In the genomic region with DNA sequence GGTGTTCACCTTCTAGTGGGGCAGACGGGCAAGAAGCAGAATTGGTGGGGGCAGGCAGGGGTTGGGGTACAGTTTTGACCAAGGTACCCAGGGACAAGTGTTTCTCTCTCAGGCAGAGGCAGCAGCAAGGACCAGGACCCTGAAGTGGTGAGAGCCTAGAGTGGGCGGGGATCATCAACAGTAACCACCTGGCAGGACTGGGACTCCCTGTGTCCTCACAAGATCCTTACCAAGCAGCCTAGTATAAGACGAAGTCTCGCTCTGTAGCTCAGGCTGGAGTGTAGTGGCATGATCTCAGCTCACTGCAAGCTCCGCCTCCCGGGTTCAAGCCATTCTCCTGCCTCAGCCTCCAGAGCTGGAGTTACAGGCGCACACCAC, we compare ENCODE assay signal across 10 cellular contexts. TPM values are rescaled to one million over a fixed set of nuclear protein-coding genes. Genes with fewer than 3 reads are reported as not detected.
DNase-seq lines count a peak whose midpoint lies in the region; ATAC-seq and TF ChIP-seq lines count a peak whose summit lies in the region.
"Had no signal": no experiment of that assay in that cellular context is flagged by ENCODE, and none has a peak within 500 bp of the region (broad histone marks: within the 10 kb centered on the region; RNA-seq: fewer than 3 reads in every experiment).

No MANE protein-coding gene starts in this region.

- intact Hi-C loops in CD4-positive, alpha-beta T cell (cut with DNase I, micrococcal nuclease): loop anchor here in 1 of 2 experiments (5.0 kb wide), 1 partner anchor 126 kb away; no protein-coding TSS in a partner anchor
- intact Hi-C loops in adrenal gland (cut with DNase I): loop anchor here in 1 of 2 donors (10.0 kb wide), 1 partner anchor 123 kb away; no protein-coding TSS in a partner anchor
- intact Hi-C loops in natural killer cell (cut with micrococcal nuclease): loop anchor here (5.0 kb wide), 1 partner anchor 106 kb away; no protein-coding TSS in a partner anchor

- POLR2A ChIA-PET in CD4-positive, alpha-beta T cell (lab: Charles Lee): interaction anchor here (1.0 kb wide), 1 partner anchor 127 kb away, joined by 3 read pairs; no protein-coding TSS in a partner anchor

- H3K36me3 ChIP-seq in adrenal gland (replicated peaks in 1 of 2): peaks cover 0 to 19% of the 10 kb centered on the region in 2 donors

- H3K9me3 Mint-ChIP-seq in CD4-positive, alpha-beta T cell: no peaks in the 10 kb centered on the region
- H3K9me3 Mint-ChIP-seq in IgD-negative memory B cell (no peaks in the 10 kb centered on the region), natural killer cell (no peaks in the 10 kb centered on the region)

- no peak for DNase-seq in CD4-positive, alpha-beta T cell
- no peak for DNase-seq in adrenal gland
- no peak for DNase-seq in natural killer cell
- no peak for DNase-seq in NCI-H187 (lab: John Stamatoyannopoulos, UW)
- no peak for DNase-seq in foreskin melanocyte
- DNase-seq in iPS-NIHi11 (ENCODE audit: low spot score): no peak
- no peak for DNase-seq in cerebellar nuclear complex (lab: John Stamatoyannopoulos, UW)
- DNase-seq: mammary epithelial cell; stimulated activated CD4-positive, alpha-beta T cell treated with anti-CD3 and anti-CD28 coated beads, Interleukin-2, amount 100 ng/mL, for 48 hours had no signal

- peak overlapping the region; percentile 60 for H3K4me3 Mint-ChIP-seq in CD4-positive, alpha-beta T cell
- H3K4me3 Mint-ChIP-seq in IgD-negative memory B cell: peak overlapping the region; percentile 46 to 97 (median 81)
- peak overlapping the region; percentile 87 for H3K4me3 Mint-ChIP-seq in natural killer cell

- H3K27me3 ChIP-seq in CD4-positive, alpha-beta T cell (ENCODE audit: control insufficient read depth, insufficient read depth, low read length): no peaks in the 10 kb centered on the region
- no peaks in the 10 kb centered on the region for H3K27me3 ChIP-seq in adrenal gland

- WGBS in adrenal gland, 4 donors: 63 to 87% (median 74%) methylated on average over 3 to 7 of the region's 7 CpGs

- H3K4me1 Mint-ChIP-seq in CD4-positive, alpha-beta T cell (ENCODE audit: low read depth): peaks cover 53% of the 10 kb centered on the region
- H3K4me1 Mint-ChIP-seq in IgD-negative memory B cell: peaks cover 37 to 46% (median 41%) of the 10 kb centered on the region in 3 donors
- peaks cover 46 to 52% of the 10 kb centered on the region in 2 donors for H3K4me1 Mint-ChIP-seq in natural killer cell

- ATAC-seq in CD4-positive, alpha-beta T cell (ENCODE audit: poor library complexity): no peak
- no peak for ATAC-seq in natural killer cell

- no peak for TF ChIP-seq POLR2A in adrenal gland (IDR thresholded peaks at IDR 0.05)

- peaks cover 55 to 60% of the 10 kb centered on the region in 2 donors for H3K4me1 ChIP-seq in adrenal gland (replicated peaks in 1 of 2)

- H3K27ac ChIP-seq in CD4-positive, alpha-beta T cell (ENCODE audit: low read depth, low read length): peak overlapping the region; percentile 82
- peak overlapping the region; percentile 16 to 98 (median 95) for H3K27ac ChIP-seq in adrenal gland

- H3K27me3 Mint-ChIP-seq in CD4-positive, alpha-beta T cell: no peaks in the 10 kb centered on the region
- H3K27me3 Mint-ChIP-seq in IgD-negative memory B cell (no peaks in the 10 kb centered on the region), natural killer cell (ENCODE audit: low read depth in 2 of 2) (no peaks in the 10 kb centered on the region)

- H3K36me3 Mint-ChIP-seq in CD4-positive, alpha-beta T cell (ENCODE audit: low read depth): peaks cover 33% of the 10 kb centered on the region
- H3K36me3 Mint-ChIP-seq in IgD-negative memory B cell (no peaks in the 10 kb centered on the region), natural killer cell (no peaks in the 10 kb centered on the region)

- no peak overlapping the region for H3K4me3 ChIP-seq in adrenal gland

- H3K27ac Mint-ChIP-seq in CD4-positive, alpha-beta T cell: peak overlapping the region; percentile 93
- peak overlapping the region; percentile 98 to 100 (median 99) for H3K27ac Mint-ChIP-seq in IgD-negative memory B cell
- peak overlapping the region; percentile 96 to 97 for H3K27ac Mint-ChIP-seq in natural killer cell

- CTCF ChIA-PET in CD4-positive, alpha-beta T cell (lab: Charles Lee): no interaction called here

- no peak for TF ChIP-seq CTCF in CD4-positive, alpha-beta T cell (IDR thresholded peaks at IDR 0.05)
- TF ChIP-seq CTCF in adrenal gland (IDR thresholded peaks at IDR 0.05): no peak
- TF ChIP-seq CTCF in natural killer cell (IDR thresholded peaks at IDR 0.05): no peak

- H3K9me3 ChIP-seq in CD4-positive, alpha-beta T cell (ENCODE audit: control insufficient read depth, low read length): no peaks in the 10 kb centered on the region
- no peaks in the 10 kb centered on the region for H3K9me3 ChIP-seq in adrenal gland (replicated peaks in 1 of 3)

RNA-seq across cellular contexts. Expression of a gene that starts 3.2 kb away (rescaled TPM):
- 10 to 100 TPM; 19.9 to 25.1 TPM for total RNA-seq in CD4-positive, alpha-beta T cell
- 55.6 TPM for polyA plus RNA-seq in IgD-negative memory B cell
- 100 to 1,000 TPM; 131 to 195 (median 173) TPM for total RNA-seq in adrenal gland
- 100 to 1,000 TPM in 2 of 3 donors, 10 to 100 TPM in 1; 73.0 to 150 (median 102) TPM for polyA plus RNA-seq in adrenal gland
- total RNA-seq in natural killer cell: 100 to 1,000 TPM in 2 of 3 donors, 10 to 100 TPM in 1; 97.7 to 117 (median 112) TPM

RNA-seq across cellular contexts. Expression of a gene that starts 57.4 kb away (rescaled TPM):
- total RNA-seq in CD4-positive, alpha-beta T cell: 100 to 1,000 TPM; 206 to 217 TPM
- polyA plus RNA-seq in IgD-negative memory B cell (20.7 TPM), adrenal gland (100 to 1,000 TPM in 1 of 3 donors, 10 to 100 TPM in 2; 15.8 to 302 (median 95.8) TPM)
- total RNA-seq in adrenal gland (10 to 100 TPM in 6 of 8 donors, 1 to 10 TPM in 2; 2.1 to 44.2 (median 25.7) TPM), natural killer cell (100 to 1,000 TPM; 191 to 242 (median 216) TPM)

Comparison
In these comparisons a context has a peak if more than half of its experiments do, and no peak if none do; other contexts are left out.
1. RNA of a gene that starts 57.4 kb away (total RNA-seq): 206 to 217 TPM in CD4-positive, alpha-beta T cell and 191 to 242 TPM in natural killer cell; 2.1 to 44.2 TPM in adrenal gland; every median in the first group is over 4 times any median in the second.
2. Peak in every context shown above with its lines, with median percentiles within 50 percentile points of each other: H3K27ac Mint-ChIP-seq and H3K4me3 Mint-ChIP-seq.